In the genomic region with DNA sequence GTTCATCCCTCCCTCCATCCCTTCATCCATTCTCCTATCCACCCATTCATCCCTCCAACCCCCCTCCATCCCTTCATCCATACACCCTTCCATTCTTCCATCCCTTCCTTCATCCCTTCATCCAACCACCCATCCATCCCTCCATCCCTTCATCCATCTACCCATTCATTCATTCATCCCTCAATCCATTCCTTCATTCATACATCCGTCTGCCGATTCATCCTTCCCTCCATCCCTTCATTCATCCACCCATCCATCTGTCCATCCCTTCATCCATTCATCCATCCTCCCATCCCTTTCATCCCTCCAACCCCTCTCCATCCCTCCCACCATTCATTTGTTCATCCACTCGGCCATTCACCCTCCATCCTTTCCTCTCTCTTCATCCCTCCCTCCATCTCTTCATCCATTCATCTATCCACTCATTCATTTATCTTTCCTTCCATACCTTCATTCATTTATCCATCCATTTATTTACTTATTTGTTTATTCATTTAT, we compare ENCODE assay signal across 25 cellular contexts.
DNase-seq lines count a peak whose midpoint lies in the region; FAIRE-seq and TF ChIP-seq lines count a peak whose summit lies in the region.
"Had no signal": no experiment of that assay in that cellular context is flagged by ENCODE, and none has a peak within 500 bp of the region (broad histone marks: within the 10 kb centered on the region; RNA-seq: fewer than 3 reads in every experiment).

No MANE protein-coding gene starts in this region.

- no peaks in the 10 kb centered on the region for H3K36me3 ChIP-seq in HEK293 (ENCODE audit: control insufficient read depth in 2 of 2, insufficient read depth in 1 of 2, low read length in 2 of 2)
- H3K36me3 ChIP-seq in H1 (ENCODE audit: control insufficient read depth in 2 of 4, insufficient read depth in 4 of 4, low read length in 3 of 4) = no peaks in the 10 kb centered on the region
- H3K36me3 ChIP-seq: BE2C, BLaER1 had no signal

- WGBS in H1 (ENCODE audit: extremely low coverage in 1 of 2, insufficient coverage in 1 of 2, insufficient read length in 1 of 2, insufficient replicate concordance in 2 of 2, low coverage in 1 of 2, low lambda C conversion rate in 2 of 2, missing lambda C conversion rate in 1 of 2), 2 experiments = 96 to 100% methylated on average over 3 of the region's 3 CpGs

- CTCF ChIA-PET in HEK293 (lab: Yijun Ruan, JAX) = no interaction called here
- CTCF ChIA-PET in H1 (lab: Charles Lee; ENCODE audit: partially characterized antibody) = no interaction called here

- no peak overlapping the region for H3K23ac ChIP-seq in H1 (ENCODE audit: insufficient read length)

- H3K4me3 ChIP-seq in HEK293 (ENCODE audit: low read depth, low read length) = no peak overlapping the region
- no peak overlapping the region for H3K4me3 ChIP-seq in H1 (ENCODE audit: extremely low read depth in 1 of 4, insufficient read depth in 2 of 4, low read depth in 3 of 4, low read length in 4 of 4)
- H3K4me3 ChIP-seq: BLaER1, GM12878 had no signal

- H3K9me3 ChIP-seq in HEK293 (ENCODE audit: control insufficient read depth, insufficient read depth, low read depth, low read length) (no peaks in the 10 kb centered on the region), H1 (ENCODE audit: insufficient read depth in 2 of 2, low read depth in 1 of 2, low read length in 1 of 2) (peaks cover 0 to 3% of the 10 kb centered on the region in 2 experiments; a peak in 1 of 4 replicates)
- H3K9me3 ChIP-seq: BE2C had no signal

- H2AFZ ChIP-seq in H1 (ENCODE audit: low read length) = no peak overlapping the region

- 0 out of 2 replicates have a peak overlapping the region, but pooled peaks have one; percentile 4 for H2AK5ac ChIP-seq in H1 (ENCODE audit: low read depth, low read length)

- no peak overlapping the region for H3K4me2 ChIP-seq in H1 (ENCODE audit: insufficient read depth in 1 of 2, low read depth in 2 of 2, low read length in 2 of 2)
- H3K4me2 ChIP-seq: BLaER1 had no signal

- H4K20me1 ChIP-seq in H1 (replicated peaks in 1 of 2; ENCODE audit: control insufficient read depth in 1 of 2, insufficient read depth in 2 of 2, low read length in 2 of 2) = no peaks in the 10 kb centered on the region
- H4K20me1 ChIP-seq: BLaER1 had no signal

- H3K9ac ChIP-seq in H1 (replicated peaks in 1 of 4; ENCODE audit: extremely low read depth in 1 of 4, low read depth in 3 of 4, low read length in 3 of 4) = no peak overlapping the region
- H3K9ac ChIP-seq: BLaER1 had no signal

- H3K27ac ChIP-seq in HEK293 (ENCODE audit: extremely low read depth, low read depth, low read length) = no peak overlapping the region
- no peak overlapping the region for H3K27ac ChIP-seq in H1 (ENCODE audit: low read depth, low read length)
- H3K27ac ChIP-seq: BLaER1 had no signal

- H2BK15ac ChIP-seq in H1 (ENCODE audit: low read length) = no peak overlapping the region

- no peak for TF ChIP-seq EP300 in H1 (IDR thresholded peaks at IDR 0.05; ENCODE audit: borderline replicate concordance in 1 of 2, low read depth in 2 of 2, low read length in 2 of 2)

- H3K27me3 ChIP-seq in H1 (replicated peaks in 1 of 4; ENCODE audit: control insufficient read depth in 3 of 4, extremely low read depth in 1 of 4, insufficient read depth in 3 of 4, low read length in 3 of 4) = no peaks in the 10 kb centered on the region; a peak in 1 of 7 replicates
- H3K27me3 ChIP-seq: BLaER1 had no signal

- H2BK120ac ChIP-seq in H1 (replicated peaks; ENCODE audit: low read depth, low read length) = no peak overlapping the region

- H3K56ac ChIP-seq in H1 (replicated peaks; ENCODE audit: insufficient read length, low read depth, low read length) = no peak overlapping the region

- H3K79me1 ChIP-seq in H1 (ENCODE audit: low read depth, low read length) = no peaks in the 10 kb centered on the region

- peaks cover 9% of the 10 kb centered on the region; the same call in 1 of the 2 replicates for H3K23me2 ChIP-seq in H1 (ENCODE audit: low read depth, low read length)

- H2BK20ac ChIP-seq in H1 (ENCODE audit: low read length) = no peak overlapping the region

- no peaks in the 10 kb centered on the region for H3K79me2 ChIP-seq in H1 (ENCODE audit: control insufficient read depth in 1 of 2, insufficient read depth in 2 of 2, low read length in 2 of 2)

- no peak overlapping the region for H3K14ac ChIP-seq in H1 (ENCODE audit: insufficient read length)

- no peak for TF ChIP-seq POLR2A in H1 (IDR thresholded peaks at IDR 0.05; ENCODE audit: control extremely low read depth in 1 of 2, low read depth in 2 of 2, low read length in 2 of 2)

- TF ChIP-seq CTCF in HEK293 (tag by site-specific recombination; IDR thresholded peaks at IDR 0.05) (no peak), H1 (IDR thresholded peaks at IDR 0.05; ENCODE audit: control extremely low read depth in 1 of 3, insufficient read depth in 1 of 3, low read depth in 1 of 3, low read length in 3 of 3) (no peak)

- DNase-seq in HTR-8/SVneo (ENCODE audit: insufficient read length, low spot score) = no peak
- no peak for DNase-seq in H1 (ENCODE audit: low read depth in 1 of 2, low spot score in 2 of 2)
- no peak for DNase-seq in RCC 7860 (ENCODE audit: low spot score)
- no peak for DNase-seq in NCI-H69 (lab: John Stamatoyannopoulos, UW)
- DNase-seq: 8988T; ACHN; BE2C; C1 segment of cervical spinal cord; CD4-positive, alpha-beta memory T cell; CD4-positive, CD25-positive, alpha-beta regulatory T cell; CD8-positive, alpha-beta memory T cell; COR-L47; DMS 273 treated with DMSO at 0.1 percent for 48 hours; DMS153; DMS53; DMS79; DND-41; EL; GDM1 had no signal

- no peak overlapping the region for H4K5ac ChIP-seq in H1 (ENCODE audit: insufficient read length, low read depth, low read length)

- no peak overlapping the region for H2BK12ac ChIP-seq in H1 (ENCODE audit: low read depth, low read length)

- POLR2A ChIA-PET in HEK293 (lab: Yijun Ruan, JAX) (no interaction called here), H1 (lab: Charles Lee; ENCODE audit: partially characterized antibody) (no interaction called here)

- no peak overlapping the region for H4K8ac ChIP-seq in H1 (ENCODE audit: extremely low read depth, insufficient read depth, low read length)

- no peak overlapping the region for H4K91ac ChIP-seq in H1 (replicated peaks; ENCODE audit: insufficient read length, low read length)

- FAIRE-seq in HTR-8/SVneo (lab: Jason Lieb, UNC) = peak; percentile 42
- no peak for FAIRE-seq in H1 (lab: Jason Lieb, UNC)
- FAIRE-seq in RCC 7860 (lab: Jason Lieb, UNC) = no peak
- FAIRE-seq: A204.1, GM12878, GM12892, GM18507 had no signal

- H3K18ac ChIP-seq in H1 (ENCODE audit: extremely low read depth, low read length) = no peak overlapping the region

- no peak overlapping the region for H2BK5ac ChIP-seq in H1 (ENCODE audit: low read depth, low read length)

- TF ChIP-seq RAD21 in H1 (IDR thresholded peaks at IDR 0.05 in 1 of 2, conservative IDR thresholded peaks at IDR 0.05 in 1 of 2; ENCODE audit: low read depth in 2 of 2, low read length in 2 of 2) = no peak

- no peak overlapping the region for H3K4ac ChIP-seq in H1 (replicated peaks; ENCODE audit: insufficient read length, low read depth, low read length)

- no peaks in the 10 kb centered on the region for H3K4me1 ChIP-seq in HEK293 (ENCODE audit: control insufficient read depth, insufficient read depth, low read length)
- H3K4me1 ChIP-seq in H1 (replicated peaks in 1 of 4; ENCODE audit: control insufficient read depth in 3 of 4, insufficient read depth in 4 of 4, low read length in 3 of 4) = peaks cover 0 to 6% (median 4%) of the 10 kb centered on the region in 4 experiments; a peak in 3 of 7 replicates
- H3K4me1 ChIP-seq: BE2C had no signal

TF ChIP-seq in HEK293, 187 proteins besides CTCF, POLR2A, EP300 and RAD21 (continues in another document):
- TF ChIP-seq, protein P1, sequence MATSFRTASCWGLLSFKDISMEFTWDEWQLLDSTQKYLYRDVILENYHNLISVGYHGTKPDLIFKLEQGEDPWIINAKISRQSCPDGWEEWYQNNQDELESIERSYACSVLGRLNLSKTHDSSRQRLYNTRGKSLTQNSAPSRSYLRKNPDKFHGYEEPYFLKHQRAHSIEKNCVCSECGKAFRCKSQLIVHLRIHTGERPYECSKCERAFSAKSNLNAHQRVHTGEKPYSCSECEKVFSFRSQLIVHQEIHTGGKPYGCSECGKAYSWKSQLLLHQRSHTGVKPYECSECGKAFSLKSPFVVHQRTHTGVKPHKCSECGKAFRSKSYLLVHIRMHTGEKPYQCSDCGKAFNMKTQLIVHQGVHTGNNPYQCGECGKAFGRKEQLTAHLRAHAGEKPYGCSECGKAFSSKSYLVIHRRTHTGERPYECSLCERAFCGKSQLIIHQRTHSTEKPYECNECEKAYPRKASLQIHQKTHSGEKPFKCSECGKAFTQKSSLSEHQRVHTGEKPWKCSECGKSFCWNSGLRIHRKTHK (tag by site-specific recombination; IDR thresholded peaks at IDR 0.05) = no peak
- no peak for TF ChIP-seq ZNF473 (tag by site-specific recombination; IDR thresholded peaks at IDR 0.05)

TF ChIP-seq in H1, 55 proteins besides CTCF, POLR2A, EP300 and RAD21:
- TF ChIP-seq BCL11A (IDR thresholded peaks at IDR 0.05; ENCODE audit: low read depth in 2 of 2, low read length in 2 of 2) (no peak), FOSL1 (IDR thresholded peaks at IDR 0.05; ENCODE audit: insufficient read depth, low read depth, low read length) (no peak), ASH2L (IDR thresholded peaks at IDR 0.05; ENCODE audit: low read length) (no peak), SP4 (IDR thresholded peaks at IDR 0.05; ENCODE audit: low read length) (no peak), RNF2 (IDR thresholded peaks at IDR 0.05; ENCODE audit: borderline replicate concordance, low read depth, low read length, missing control alignments, poor library complexity, severe bottlenecking) (no peak), MAFK (IDR thresholded peaks at IDR 0.05; ENCODE audit: low read depth, low read length) (no peak), KDM4A (IDR thresholded peaks at IDR 0.05; ENCODE audit: low read depth, low read length, severe bottlenecking) (no peak)
